ENCODE assay signal across 38 cellular contexts in the genomic region with DNA sequence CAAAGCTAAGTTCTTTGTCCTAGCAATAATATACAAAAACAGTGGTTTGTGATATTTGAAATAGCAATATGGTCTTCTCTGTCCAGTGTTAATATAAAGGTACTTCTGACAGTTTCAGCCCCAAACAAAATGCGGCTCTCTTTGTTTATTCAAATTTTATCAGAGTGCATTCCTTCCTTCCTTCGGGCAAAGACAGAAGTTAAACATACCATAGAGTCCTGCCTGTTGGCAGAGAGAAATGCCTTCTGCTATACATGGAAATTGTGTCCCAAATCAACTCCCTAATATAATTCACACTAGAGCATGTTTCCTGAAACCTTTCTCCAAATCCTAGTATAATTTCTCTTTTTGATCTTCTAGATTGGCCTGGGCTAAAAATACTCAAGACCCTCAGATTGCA. TPM values are rescaled to one million over a fixed set of nuclear protein-coding genes. Genes with fewer than 3 reads are reported as not detected.
"Had no signal": no experiment of that assay in that cellular context is flagged by ENCODE, and none has a peak within 500 bp of the region (broad histone marks: within the 10 kb centered on the region; RNA-seq: fewer than 3 reads in every experiment).

No MANE protein-coding gene starts in this region.

- H3K4me3 ChIP-seq: adrenal gland, body of pancreas, breast epithelium had no signal

- H3K4me3 Mint-ChIP-seq: activated CD4-positive, alpha-beta memory T cell treated with anti-CD3 and anti-CD28 coated beads, Interleukin-2, amount 10 ng/mL, durations not matched to agents 7 days and 5 days; activated CD4-positive, alpha-beta T cell treated with anti-CD3 and anti-CD28 coated beads for 36 hours; activated CD4-positive, alpha-beta T cell treated with anti-CD3 and anti-CD28 coated beads, Interleukin-2, amount 10 ng/mL, durations not matched to agents 7 days and 5 days; activated CD8-positive, alpha-beta memory T cell treated with anti-CD3 and anti-CD28 coated beads, Interleukin-2, amount 10 ng/mL, durations not matched to agents 7 days and 5 days; activated CD8-positive, alpha-beta T cell treated with anti-CD3 and anti-CD28 coated beads, Interleukin-2, amount 10 ng/mL, durations not matched to agents 7 days and 5 days; activated naive CD4-positive, alpha-beta T cell treated with anti-CD3 and anti-CD28 coated beads, Interleukin-2, amount 10 ng/mL, durations not matched to agents 7 days and 5 days; activated naive CD4-positive, alpha-beta T cell treated with anti-CD3 and anti-CD28 coated beads, Interleukin-2, amount 50 U/mL, for 24 hours; activated naive CD8-positive, alpha-beta T cell; activated naive CD8-positive, alpha-beta T cell treated with anti-CD3 and anti-CD28 coated beads, Interleukin-2, amount 10 ng/mL, durations not matched to agents 7 days and 5 days; activated naive CD8-positive, alpha-beta T cell treated with anti-CD3 and anti-CD28 coated beads, Interleukin-2, amount 50 U/mL, for 24 hours; activated T-cell treated with anti-CD3 and anti-CD28 coated beads, Interleukin-2, amount 50 U/mL, for 24 hours; T-helper 1 cell treated with Interleukin-12 subunit alpha and Interleukin-12 subunit beta and Interleukin-4 antibody, amounts not matched to agents 30 μg/mL and 1 μg/mL, for 36 hours; T-helper 2 cell treated with Interferon-gamma antibody and Interleukin-4, amounts not matched to agents 5 μg/mL and 100 μg/mL, for 36 hours; WTC11 had no signal

- ATAC-seq: activated CD4-positive, alpha-beta T cell treated with anti-CD3 and anti-CD28 coated beads for 36 hours; activated CD4-positive, CD25-positive, alpha-beta regulatory T cell treated with anti-CD3 and anti-CD28 coated beads, Interleukin-2, amount 50 U/mL, for 24 hours; activated CD8-positive, alpha-beta memory T cell treated with anti-CD3 and anti-CD28 coated beads, Interleukin-2, amount 10 ng/mL, durations not matched to agents 7 days and 5 days; activated CD8-positive, alpha-beta T cell treated with anti-CD3 and anti-CD28 coated beads, Interleukin-2, amount 10 ng/mL, durations not matched to agents 7 days and 5 days; activated naive CD8-positive, alpha-beta T cell treated with anti-CD3 and anti-CD28 coated beads, Interleukin-2, amount 50 U/mL, for 24 hours; body of pancreas; WTC11 had no signal

- H3K36me3 ChIP-seq: adrenal gland, brain microvascular endothelial cell, breast epithelium, WERI-Rb-1 had no signal

- DNase-seq: activated CD4-positive, alpha-beta memory T cell treated with anti-CD3 and anti-CD28 coated beads, Interleukin-2, amount 10 ng/mL, durations not matched to agents 7 days and 5 days; activated CD4-positive, alpha-beta T cell treated with anti-CD3 and anti-CD28 coated beads for 1 hour; activated CD4-positive, alpha-beta T cell treated with anti-CD3 and anti-CD28 coated beads for 36 hours; activated CD4-positive, alpha-beta T cell treated with anti-CD3 and anti-CD28 coated beads for 48 hours; activated CD4-positive, alpha-beta T cell treated with anti-CD3 and anti-CD28 coated beads, Interleukin-2, amount 10 ng/mL, durations not matched to agents 7 days and 5 days; activated CD4-positive, alpha-beta T cell treated with anti-CD3 and anti-CD28 coated beads, Interleukin-2, amount 50 U/mL, for 48 hours; activated CD4-positive, CD25-positive, alpha-beta regulatory T cell; activated CD8-positive, alpha-beta memory T cell treated with anti-CD3 and anti-CD28 coated beads for 24 hours; activated CD8-positive, alpha-beta memory T cell treated with anti-CD3 and anti-CD28 coated beads, Interleukin-2, amount 10 ng/mL, durations not matched to agents 7 days and 5 days; activated CD8-positive, alpha-beta memory T cell treated with anti-CD3 and anti-CD28 coated beads, Interleukin-2, amount 50 U/mL, for 48 hours; activated CD8-positive, alpha-beta T cell treated with anti-CD3 and anti-CD28 coated beads, Interleukin-2, amount 10 ng/mL, durations not matched to agents 7 days and 5 days; activated effector memory CD4-positive, alpha-beta T cell treated with Interleukin-2 at 50 U/mL for 16 hours; activated gamma-delta T cell; activated naive CD4-positive, alpha-beta T cell treated with anti-CD3 and anti-CD28 coated beads, Interleukin-2, amount 10 ng/mL, durations not matched to agents 7 days and 5 days; activated naive CD4-positive, alpha-beta T cell treated with Interleukin-2 at 50 U/mL for 16 hours; activated naive CD8-positive, alpha-beta T cell treated with anti-CD3 and anti-CD28 coated beads, Interleukin-2, amount 10 ng/mL, durations not matched to agents 7 days and 5 days; activated naive CD8-positive, alpha-beta T cell treated with anti-CD3 and anti-CD28 coated beads, Interleukin-2, amount 50 U/mL, for 24 hours; activated T-cell treated with anti-CD3 and anti-CD28 coated beads, Interleukin-2, amount 50 U/mL, for 24 hours; activated T-cell treated with anti-CD3 and anti-CD28 coated beads, Interleukin-2, amount 50 U/mL, for 48 hours; adrenal gland; amniotic stem cell; aorta; body of pancreas; brain microvascular endothelial cell; central memory CD4-positive, alpha-beta T cell; T-helper 1 cell; T-helper 2 cell; T-helper 9 cell; WERI-Rb-1 had no signal

- H3K9me3 Mint-ChIP-seq: activated CD4-positive, alpha-beta memory T cell treated with anti-CD3 and anti-CD28 coated beads, Interleukin-2, amount 10 ng/mL, durations not matched to agents 7 days and 5 days; activated CD4-positive, alpha-beta T cell treated with anti-CD3 and anti-CD28 coated beads, Interleukin-2, amount 10 ng/mL, durations not matched to agents 7 days and 5 days; activated naive CD4-positive, alpha-beta T cell treated with anti-CD3 and anti-CD28 coated beads, Interleukin-2, amount 10 ng/mL, durations not matched to agents 7 days and 5 days; activated naive CD4-positive, alpha-beta T cell treated with anti-CD3 and anti-CD28 coated beads, Interleukin-2, amount 50 U/mL, for 24 hours; activated naive CD8-positive, alpha-beta T cell treated with anti-CD3 and anti-CD28 coated beads, Interleukin-2, amount 10 ng/mL, durations not matched to agents 7 days and 5 days; activated naive CD8-positive, alpha-beta T cell treated with anti-CD3 and anti-CD28 coated beads, Interleukin-2, amount 50 U/mL, for 24 hours; activated T-cell treated with anti-CD3 and anti-CD28 coated beads, Interleukin-2, amount 50 U/mL, for 24 hours; activated T-helper 2 cell treated with anti-CD3 and anti-CD28 coated beads, Interferon-gamma antibody, Interleukin-2, Interleukin-4, amounts not matched to agents 10 μg/mL and 5 μg/mL and 100 μg/mL, durations not matched to agents 14 hours and 24 hours and 36 hours; T-helper 1 cell treated with Interleukin-12 subunit alpha and Interleukin-12 subunit beta and Interleukin-4 antibody, amounts not matched to agents 30 μg/mL and 1 μg/mL, for 36 hours; T-helper 2 cell treated with Interferon-gamma antibody and Interleukin-4, amounts not matched to agents 5 μg/mL and 100 μg/mL, for 36 hours; WTC11 had no signal

- FAIRE-seq: astrocyte had no signal

- H3K27me3 Mint-ChIP-seq: activated CD4-positive, alpha-beta memory T cell treated with anti-CD3 and anti-CD28 coated beads, Interleukin-2, amount 10 ng/mL, durations not matched to agents 7 days and 5 days; activated CD4-positive, alpha-beta T cell treated with anti-CD3 and anti-CD28 coated beads for 36 hours; activated CD4-positive, alpha-beta T cell treated with anti-CD3 and anti-CD28 coated beads, Interleukin-2, amount 10 ng/mL, durations not matched to agents 7 days and 5 days; activated CD8-positive, alpha-beta memory T cell treated with anti-CD3 and anti-CD28 coated beads, Interleukin-2, amount 10 ng/mL, durations not matched to agents 7 days and 5 days; activated naive CD4-positive, alpha-beta T cell treated with anti-CD3 and anti-CD28 coated beads, Interleukin-2, amount 10 ng/mL, durations not matched to agents 7 days and 5 days; activated naive CD4-positive, alpha-beta T cell treated with anti-CD3 and anti-CD28 coated beads, Interleukin-2, amount 50 U/mL, for 24 hours; activated naive CD8-positive, alpha-beta T cell; activated naive CD8-positive, alpha-beta T cell treated with anti-CD3 and anti-CD28 coated beads, Interleukin-2, amount 10 ng/mL, durations not matched to agents 7 days and 5 days; activated naive CD8-positive, alpha-beta T cell treated with anti-CD3 and anti-CD28 coated beads, Interleukin-2, amount 50 U/mL, for 24 hours; activated T-cell treated with anti-CD3 and anti-CD28 coated beads, Interleukin-2, amount 50 U/mL, for 24 hours had no signal

- H3K4me1 ChIP-seq: adrenal gland, body of pancreas, breast epithelium had no signal

- H3K4me1 Mint-ChIP-seq: activated CD4-positive, alpha-beta memory T cell treated with anti-CD3 and anti-CD28 coated beads, Interleukin-2, amount 10 ng/mL, durations not matched to agents 7 days and 5 days; activated CD4-positive, alpha-beta T cell treated with anti-CD3 and anti-CD28 coated beads for 36 hours; activated CD4-positive, alpha-beta T cell treated with anti-CD3 and anti-CD28 coated beads, Interleukin-2, amount 10 ng/mL, durations not matched to agents 7 days and 5 days; activated CD8-positive, alpha-beta memory T cell treated with anti-CD3 and anti-CD28 coated beads, Interleukin-2, amount 10 ng/mL, durations not matched to agents 7 days and 5 days; activated naive CD4-positive, alpha-beta T cell treated with anti-CD3 and anti-CD28 coated beads, Interleukin-2, amount 10 ng/mL, durations not matched to agents 7 days and 5 days; activated naive CD4-positive, alpha-beta T cell treated with anti-CD3 and anti-CD28 coated beads, Interleukin-2, amount 50 U/mL, for 24 hours; activated naive CD8-positive, alpha-beta T cell treated with anti-CD3 and anti-CD28 coated beads, Interleukin-2, amount 10 ng/mL, durations not matched to agents 7 days and 5 days; activated naive CD8-positive, alpha-beta T cell treated with anti-CD3 and anti-CD28 coated beads, Interleukin-2, amount 50 U/mL, for 24 hours had no signal

- H3K27me3 ChIP-seq: adrenal gland, body of pancreas, brain microvascular endothelial cell, breast epithelium had no signal

- H3K36me3 Mint-ChIP-seq: activated naive CD8-positive, alpha-beta T cell treated with anti-CD3 and anti-CD28 coated beads, Interleukin-2, amount 10 ng/mL, durations not matched to agents 7 days and 5 days; WTC11 had no signal

- H3K9me3 ChIP-seq: adrenal gland, body of pancreas, breast epithelium had no signal

- H3K27ac ChIP-seq: adrenal gland, body of pancreas, brain microvascular endothelial cell, breast epithelium, WERI-Rb-1 had no signal

- H3K27ac Mint-ChIP-seq: activated CD4-positive, alpha-beta memory T cell treated with anti-CD3 and anti-CD28 coated beads, Interleukin-2, amount 10 ng/mL, durations not matched to agents 7 days and 5 days; activated CD4-positive, alpha-beta T cell treated with anti-CD3 and anti-CD28 coated beads for 36 hours; activated CD4-positive, alpha-beta T cell treated with anti-CD3 and anti-CD28 coated beads, Interleukin-2, amount 10 ng/mL, durations not matched to agents 7 days and 5 days; activated CD8-positive, alpha-beta memory T cell treated with anti-CD3 and anti-CD28 coated beads, Interleukin-2, amount 10 ng/mL, durations not matched to agents 7 days and 5 days; activated CD8-positive, alpha-beta T cell treated with anti-CD3 and anti-CD28 coated beads, Interleukin-2, amount 10 ng/mL, durations not matched to agents 7 days and 5 days; activated naive CD4-positive, alpha-beta T cell treated with anti-CD3 and anti-CD28 coated beads, Interleukin-2, amount 10 ng/mL, durations not matched to agents 7 days and 5 days; activated naive CD4-positive, alpha-beta T cell treated with anti-CD3 and anti-CD28 coated beads, Interleukin-2, amount 50 U/mL, for 24 hours; activated naive CD8-positive, alpha-beta T cell; activated naive CD8-positive, alpha-beta T cell treated with anti-CD3 and anti-CD28 coated beads, Interleukin-2, amount 10 ng/mL, durations not matched to agents 7 days and 5 days; activated naive CD8-positive, alpha-beta T cell treated with anti-CD3 and anti-CD28 coated beads, Interleukin-2, amount 50 U/mL, for 24 hours; activated T-cell treated with anti-CD3 and anti-CD28 coated beads, Interleukin-2, amount 50 U/mL, for 24 hours; activated T-helper 2 cell treated with anti-CD3 and anti-CD28 coated beads, Interferon-gamma antibody, Interleukin-2, Interleukin-4, amounts not matched to agents 10 μg/mL and 5 μg/mL and 100 μg/mL, durations not matched to agents 14 hours and 24 hours and 36 hours; T-helper 1 cell treated with Interleukin-12 subunit alpha and Interleukin-12 subunit beta and Interleukin-4 antibody, amounts not matched to agents 30 μg/mL and 1 μg/mL, for 36 hours; T-helper 2 cell treated with Interferon-gamma antibody and Interleukin-4, amounts not matched to agents 5 μg/mL and 100 μg/mL, for 36 hours; WTC11 had no signal

RNA-seq across cellular contexts. Expression of a gene that starts 39.9 kb away (rescaled TPM):
- total RNA-seq: activated CD4-positive, alpha-beta memory T cell treated with anti-CD3 and anti-CD28 coated beads, Interleukin-2, amount 10 ng/mL, durations not matched to agents 7 days and 5 days; activated CD4-positive, alpha-beta T cell treated with anti-CD3 and anti-CD28 coated beads for 36 hours; activated CD4-positive, alpha-beta T cell treated with anti-CD3 and anti-CD28 coated beads, Interleukin-2, amount 10 ng/mL, durations not matched to agents 7 days and 5 days; activated CD8-positive, alpha-beta memory T cell treated with anti-CD3 and anti-CD28 coated beads, Interleukin-2, amount 10 ng/mL, durations not matched to agents 7 days and 5 days; activated CD8-positive, alpha-beta T cell treated with anti-CD3 and anti-CD28 coated beads, Interleukin-2, amount 10 ng/mL, durations not matched to agents 7 days and 5 days; activated naive CD8-positive, alpha-beta T cell treated with anti-CD3 and anti-CD28 coated beads, Interleukin-2, amount 10 ng/mL, durations not matched to agents 7 days and 5 days; activated T-helper 2 cell treated with anti-CD3 and anti-CD28 coated beads, Interferon-gamma antibody, Interleukin-2, Interleukin-4, amounts not matched to agents 10 μg/mL and 5 μg/mL and 100 μg/mL, durations not matched to agents 14 hours and 24 hours and 36 hours had no signal
